In genomic region chr2:216516730-216517350, GRCh38 we compare ENCODE assay signal across 10 cellular contexts. TPM values are rescaled to one million over a fixed set of nuclear protein-coding genes. Genes with fewer than 3 reads are reported as not detected.
A peak's percentile ranks its signal among the peaks of the same experiment; 100 is the strongest.
DNase-seq lines count a peak whose midpoint lies in the region; ATAC-seq and TF ChIP-seq lines count a peak whose summit lies in the region.
"Had no signal": no experiment of that assay in that cellular context is flagged by ENCODE, and none has a peak within 500 bp of the region (broad histone marks: within the 10 kb centered on the region; RNA-seq: fewer than 3 reads in every experiment).

No MANE protein-coding gene starts in this region.

- H3K4me1 Mint-ChIP-seq in activated naive CD8-positive, alpha-beta T cell treated with anti-CD3 and anti-CD28 coated beads for 36 hours, result no peaks in the 10 kb centered on the region

- no peak for ATAC-seq in gastroesophageal sphincter

- no peak for TF ChIP-seq EP300 in gastroesophageal sphincter (IDR thresholded peaks at IDR 0.05)

- TF ChIP-seq CTCF in GM06990 (IDR thresholded peaks at IDR 0.05; ENCODE audit: insufficient read depth, low read length, poor library complexity, severe bottlenecking) (peak; percentile 63), gastroesophageal sphincter (IDR thresholded peaks at IDR 0.05) (peak; percentile 77 to 85 (median 79)), testis (IDR thresholded peaks at IDR 0.05) (peak; percentile 55 to 70 (median 60))

- no peak overlapping the region for H3K27ac Mint-ChIP-seq in activated naive CD8-positive, alpha-beta T cell treated with anti-CD3 and anti-CD28 coated beads for 36 hours

- no peaks in the 10 kb centered on the region for H3K27me3 Mint-ChIP-seq in activated naive CD8-positive, alpha-beta T cell treated with anti-CD3 and anti-CD28 coated beads for 36 hours
- H3K27me3 Mint-ChIP-seq: naive B cell had no signal

- WGBS in gastroesophageal sphincter (ENCODE audit: low coverage in 1 of 2), 2 donors, result 33 to 35% methylated on average over 2 of the region's 2 CpGs
- WGBS in testis, 2 donors, result 37 to 51% methylated on average over 2 of the region's 2 CpGs

- no peaks in the 10 kb centered on the region for H3K36me3 Mint-ChIP-seq in activated naive CD8-positive, alpha-beta T cell treated with anti-CD3 and anti-CD28 coated beads for 36 hours
- H3K36me3 Mint-ChIP-seq: naive B cell had no signal

- H3K4me3 ChIP-seq in GM06990 (replicated peaks; ENCODE audit: low read depth, low read length) (no peak overlapping the region), gastroesophageal sphincter (no peak overlapping the region), testis (no peak overlapping the region)
- H3K4me3 ChIP-seq: SK-N-MC had no signal

- no peak overlapping the region for H3K27ac ChIP-seq in gastroesophageal sphincter
- H3K27ac ChIP-seq in testis, result no peak overlapping the region
- H3K27ac ChIP-seq: SK-N-MC had no signal

- intact Hi-C loops in testis (cut with DNase I; ENCODE audit: low total_unique reads), result loop anchor here (5.0 kb wide), 1 partner anchor 150 kb away; no protein-coding TSS in a partner anchor

- H3K27me3 ChIP-seq in GM06990 (replicated peaks; ENCODE audit: control insufficient read depth, insufficient read depth, low read length) (no peaks in the 10 kb centered on the region), gastroesophageal sphincter (no peaks in the 10 kb centered on the region), testis (no peaks in the 10 kb centered on the region)

- H3K9me3 Mint-ChIP-seq in activated naive CD8-positive, alpha-beta T cell treated with anti-CD3 and anti-CD28 coated beads for 36 hours, result no peaks in the 10 kb centered on the region
- H3K9me3 Mint-ChIP-seq: naive B cell had no signal

- no peaks in the 10 kb centered on the region for H3K36me3 ChIP-seq in GM06990 (ENCODE audit: control insufficient read depth, insufficient read depth, low read length)
- H3K36me3 ChIP-seq in gastroesophageal sphincter, result no peaks in the 10 kb centered on the region
- H3K36me3 ChIP-seq in testis (ENCODE audit: low read depth, missing control alignments), result no peaks in the 10 kb centered on the region

- TF ChIP-seq POLR2A in gastroesophageal sphincter (IDR thresholded peaks at IDR 0.05), result no peak
- TF ChIP-seq POLR2A in testis (IDR thresholded peaks at IDR 0.05), result no peak

- no peak overlapping the region for H3K4me3 Mint-ChIP-seq in activated naive CD8-positive, alpha-beta T cell treated with anti-CD3 and anti-CD28 coated beads for 36 hours
- H3K4me3 Mint-ChIP-seq: naive B cell had no signal

- no peaks in the 10 kb centered on the region for H3K9me3 ChIP-seq in gastroesophageal sphincter
- H3K9me3 ChIP-seq in testis, result no peaks in the 10 kb centered on the region

- H3K4me1 ChIP-seq in gastroesophageal sphincter, result peaks cover 3 to 29% (median 4%) of the 10 kb centered on the region in 3 donors
- no peaks in the 10 kb centered on the region for H3K4me1 ChIP-seq in testis

- DNase-seq in GM06990 (ENCODE audit: extremely low read depth, insufficient read length) (no peak), NAMALWA (ENCODE audit: low spot score) (peak; percentile 70), SKM-1 treated with dmso at 0.1 percent for 144 hours (lab: John Stamatoyannopoulos, UW; ENCODE audit: unreplicated experiment) (peak; percentile 65), testis (no peak), nucleus accumbens (lab: John Stamatoyannopoulos, UW) (no peak)
- no peak for DNase-seq in activated naive CD8-positive, alpha-beta T cell treated with anti-CD3 and anti-CD28 coated beads for 36 hours
- DNase-seq in stimulated activated CD4-positive, alpha-beta T cell treated with anti-CD3 and anti-CD28 coated beads, Interleukin-4, amount 100 ng/mL, for 24 hours, result no peak
- DNase-seq: naive B cell had no signal

RNA-seq across cellular contexts. Expression of gene RPL37A, which starts 18.2 kb away (rescaled TPM):
- total RNA-seq in gastroesophageal sphincter, result 1,000 to 10,000 TPM; 1,140 to 1,987 (median 1,653) TPM
- 1,000 to 10,000 TPM in 1 of 2 donors, 100 to 1,000 TPM in 1; 806 to 1,188 TPM for total RNA-seq in testis
- 2,664 TPM for polyA plus RNA-seq in testis (ENCODE audit: insufficient read depth, low read depth, low replicate concordance)
- 1,000 to 10,000 TPM; 3,900 to 3,940 TPM for total RNA-seq in activated naive CD8-positive, alpha-beta T cell treated with anti-CD3 and anti-CD28 coated beads for 36 hours

Comparison
In these comparisons a context has a peak if more than half of its experiments do, and no peak if none do; other contexts are left out.
1. DNase-seq: peak in NAMALWA (single experiment) and SKM-1 treated with dmso at 0.1 percent for 144 hours (single experiment); none in GM06990 (single experiment), testis (single experiment), nucleus accumbens (0 of 56), activated naive CD8-positive, alpha-beta T cell treated with anti-CD3 and anti-CD28 coated beads for 36 hours (single experiment) and stimulated activated CD4-positive, alpha-beta T cell treated with anti-CD3 and anti-CD28 coated beads, Interleukin-4, amount 100 ng/mL, for 24 hours (single experiment).
2. Peak in every context shown above with its lines, with median percentiles within 50 percentile points of each other: CTCF ChIP-seq.